Comparison of ENCODE assay signal across 9 cellular contexts in genomic region chr17:63838586-63839184, GRCh38. TPM values are rescaled to one million over a fixed set of nuclear protein-coding genes. Genes with fewer than 3 reads are reported as not detected.
A peak's percentile ranks its signal among the peaks of the same experiment; 100 is the strongest.
DNase-seq lines count a peak whose midpoint lies in the region; ATAC-seq, FAIRE-seq and TF ChIP-seq lines count a peak whose summit lies in the region.
"Had no signal": no experiment of that assay in that cellular context is flagged by ENCODE, and none has a peak within 500 bp of the region (broad histone marks: within the 10 kb centered on the region; RNA-seq: fewer than 3 reads in every experiment).

No MANE protein-coding gene starts in this region.

- H3K4me1 ChIP-seq in A549 (peaks cover 35% of the 10 kb centered on the region), iPS-20b (ENCODE audit: insufficient read depth, low read length) (peaks cover 25% of the 10 kb centered on the region)

- H3K27me3 Mint-ChIP-seq in stimulated activated naive CD8-positive, alpha-beta T cell treated with anti-CD3 and anti-CD28 coated beads, Interleukin-15, amount 100 ng/mL, for 72 hours = no peaks in the 10 kb centered on the region

- peak overlapping the region; percentile 33 to 72 for H3K27ac Mint-ChIP-seq in stimulated activated naive CD8-positive, alpha-beta T cell treated with anti-CD3 and anti-CD28 coated beads, Interleukin-15, amount 100 ng/mL, for 72 hours

- DNase-seq in A549 (ENCODE audit: low read depth in 1 of 2, low spot score in 1 of 2) = no peak
- peak; percentile 28 for DNase-seq in HCEC 1CT
- peak; percentile 58 for DNase-seq in astrocyte of the hippocampus (ENCODE audit: low read depth, low spot score)
- no peak for DNase-seq in stimulated activated naive CD8-positive, alpha-beta T cell treated with anti-CD3 and anti-CD28 coated beads, Interleukin-15, amount 100 ng/mL, for 72 hours
- DNase-seq in iPS-NIHi7 (ENCODE audit: extremely low spot score) = no peak
- no peak for DNase-seq in NCI-H2029 (lab: John Stamatoyannopoulos, UW)

- H3K36me3 ChIP-seq in iPS-20b (ENCODE audit: insufficient read depth, low read depth, low read length) = peaks cover 23% of the 10 kb centered on the region

- H3K27me3 ChIP-seq in iPS-20b (ENCODE audit: insufficient read depth, low read length) = no peaks in the 10 kb centered on the region

- FAIRE-seq in A549 (lab: Jason Lieb, UNC) = no peak
- FAIRE-seq: islet of Langerhans had no signal

- TF ChIP-seq EP300 in A549 (IDR thresholded peaks at IDR 0.05) = no peak

- no peak for TF ChIP-seq POLR2A in A549 (IDR thresholded peaks at IDR 0.05; ENCODE audit: low read length)

- H3K9me3 ChIP-seq in A549 (no peaks in the 10 kb centered on the region), iPS-20b (ENCODE audit: insufficient read depth, low read depth, low read length) (no peaks in the 10 kb centered on the region)

- H3K4me3 Mint-ChIP-seq in stimulated activated naive CD8-positive, alpha-beta T cell treated with anti-CD3 and anti-CD28 coated beads, Interleukin-15, amount 100 ng/mL, for 72 hours = peak overlapping the region; percentile 54 to 61

- POLR2A ChIA-PET in A549 (lab: Yijun Ruan, JAX) = interaction anchor here (1.3 kb wide), 1 partner anchor 12 kb away, joined by 6 read pairs; the partner anchor contains the start of gene PSMC5

- H3K4me3 ChIP-seq in A549 = no peak overlapping the region
- peak overlapping the region; percentile 42; the same call in 1 of the 2 replicates for H3K4me3 ChIP-seq in iPS-20b (ENCODE audit: low read length)

- H3K4me1 Mint-ChIP-seq in stimulated activated naive CD8-positive, alpha-beta T cell treated with anti-CD3 and anti-CD28 coated beads, Interleukin-15, amount 100 ng/mL, for 72 hours = peaks cover 71% of the 10 kb centered on the region

- H3K4me2 ChIP-seq in A549 = no peak overlapping the region

- TF ChIP-seq RAD21 in A549 (conservative IDR thresholded peaks at IDR 0.05 in 1 of 2, IDR thresholded peaks at IDR 0.05 in 1 of 2) = no peak

- 72% methylated on average over 6 of the region's 7 CpGs for WGBS in A549 (ENCODE audit: missing lambda C conversion rate)

- CTCF ChIA-PET in A549 (lab: Yijun Ruan, JAX) = interaction anchor here (0.6 to 4.2 kb wide), 7 partner anchors 8 to 413 kb away, joined by 3 to 37 read pairs (median 5); partner anchors contain the start of genes FTSJ3 and PSMC5

- no peaks in the 10 kb centered on the region for H3K9me3 Mint-ChIP-seq in stimulated activated naive CD8-positive, alpha-beta T cell treated with anti-CD3 and anti-CD28 coated beads, Interleukin-15, amount 100 ng/mL, for 72 hours

- H3K9ac ChIP-seq in iPS-20b (ENCODE audit: low read depth, low read length) = peak overlapping the region; percentile 66; the same call in 1 of the 2 replicates

- H3K27ac ChIP-seq in A549 (peak overlapping the region; percentile 1 to 5; a peak in 1 of 6 replicates), iPS-20b (ENCODE audit: low read length) (peak overlapping the region; percentile 20)

- TF ChIP-seq CTCF in A549 (IDR thresholded peaks at IDR 0.05) = no peak

- ATAC-seq in A549 (no peak), GM18858 (IDR thresholded peaks at IDR 0.05; ENCODE audit: unreplicated experiment) (no peak)
- ATAC-seq in stimulated activated naive CD8-positive, alpha-beta T cell treated with anti-CD3 and anti-CD28 coated beads, Interleukin-15, amount 100 ng/mL, for 72 hours = no peak

TF ChIP-seq in A549, 52 proteins besides CTCF, POLR2A, EP300 and RAD21:
- TF ChIP-seq HMGXB4 (CRISPR knock-in tag; IDR thresholded peaks at IDR 0.05; ENCODE audit: borderline replicate concordance) = no peak
- TF ChIP-seq KDM1A (IDR thresholded peaks at IDR 0.05; ENCODE audit: low read depth) = no peak
- no peak for TF ChIP-seq JUN (IDR thresholded peaks at IDR 0.05)
- TF ChIP-seq NPAS2 (CRISPR knock-in tag; IDR thresholded peaks at IDR 0.05; ENCODE audit: borderline replicate concordance) = no peak
- no peak for TF ChIP-seq REST (IDR thresholded peaks at IDR 0.05)
- no peak for TF ChIP-seq HOXB13 (CRISPR knock-in tag; IDR thresholded peaks at IDR 0.05; ENCODE audit: low read depth)
- TF ChIP-seq HES2 (IDR thresholded peaks at IDR 0.05) = no peak
- TF ChIP-seq HEYL (CRISPR knock-in tag; IDR thresholded peaks at IDR 0.05) = no peak
- TF ChIP-seq NR3C1 (IDR thresholded peaks at IDR 0.05) = no peak

RNA-seq across cellular contexts. Expression of gene SMARCD2, which starts 3.8 kb away (rescaled TPM):
- polyA plus RNA-seq in A549 (2011; rRNA removed) (52.7 and 61.9 TPM in 2 replicates), A549 (2017; fragmentation: RNase III; extraction: RNeasy Plus Mini Kit Qiagen cat#74134 plus additional on column Dnase treatment) (37.5 to 40.4 TPM (median 39.8 TPM) in 3 replicates)
- polyA plus RNA-seq in A549 (2012; cell fraction: cytosol; rRNA removed) = 54.2 and 62.9 TPM in 2 replicates
- 76.0 and 84.7 TPM in 2 replicates for polyA plus RNA-seq in A549 (2012; cell fraction: nucleus; rRNA removed)
- 94.7 and 102 TPM in 2 replicates for polyA minus RNA-seq in A549 (2011; rRNA and poly(A)+ RNA removed)

RNA-seq across cellular contexts. Expression of gene FTSJ3, which starts 11.2 kb away (rescaled TPM):
- 62.6 and 74.5 TPM in 2 replicates for polyA plus RNA-seq in A549 (2011; rRNA removed)
- 54.7 and 62.3 TPM in 2 replicates for polyA plus RNA-seq in A549 (2012; cell fraction: cytosol; rRNA removed)
- polyA plus RNA-seq in A549 (2012; cell fraction: nucleus; rRNA removed) = 82.3 and 82.7 TPM in 2 replicates
- 95.7 to 104 TPM (median 98.6 TPM) in 3 replicates for polyA plus RNA-seq in A549 (2017; fragmentation: RNase III; extraction: RNeasy Plus Mini Kit Qiagen cat#74134 plus additional on column Dnase treatment)
- polyA minus RNA-seq in A549 (2011; rRNA and poly(A)+ RNA removed) = 92.7 and 119 TPM in 2 replicates

RNA-seq across cellular contexts. Expression of gene PSMC5, which starts 11.5 kb away (rescaled TPM):
- polyA plus RNA-seq in A549 (2011; rRNA removed) (222 and 303 TPM in 2 replicates), A549 (2017; fragmentation: RNase III; extraction: RNeasy Plus Mini Kit Qiagen cat#74134 plus additional on column Dnase treatment) (399 to 406 TPM (median 399 TPM) in 3 replicates)
- 297 and 348 TPM in 2 replicates for polyA plus RNA-seq in A549 (2012; cell fraction: cytosol; rRNA removed)
- polyA plus RNA-seq in A549 (2012; cell fraction: nucleus; rRNA removed) = 173 and 210 TPM in 2 replicates
- polyA minus RNA-seq in A549 (2011; rRNA and poly(A)+ RNA removed) = 234 and 240 TPM in 2 replicates

RNA-seq across cellular contexts. Expression of gene CSH2, which starts 34.8 kb away (rescaled TPM):
- not detected in 2 replicates for polyA plus RNA-seq in A549 (2011; rRNA removed)
- not detected in 2 replicates for polyA plus RNA-seq in A549 (2012; cell fraction: cytosol; rRNA removed)
- not detected in 2 replicates for polyA plus RNA-seq in A549 (2012; cell fraction: nucleus; rRNA removed)
- not detected in 3 replicates for polyA plus RNA-seq in A549 (2017; fragmentation: RNase III; extraction: RNeasy Plus Mini Kit Qiagen cat#74134 plus additional on column Dnase treatment)
- not detected in 2 replicates for polyA minus RNA-seq in A549 (2011; rRNA and poly(A)+ RNA removed)

RNA-seq across cellular contexts. Expression of gene GH2, which starts 43.1 kb away (rescaled TPM):
- not detected in 2 replicates for polyA plus RNA-seq in A549 (2011; rRNA removed)
- polyA plus RNA-seq in A549 (2012; cell fraction: cytosol; rRNA removed) = not detected in 2 replicates
- polyA plus RNA-seq in A549 (2012; cell fraction: nucleus; rRNA removed) = not detected in 2 replicates
- not detected in 3 replicates for polyA plus RNA-seq in A549 (2017; fragmentation: RNase III; extraction: RNeasy Plus Mini Kit Qiagen cat#74134 plus additional on column Dnase treatment)
- polyA minus RNA-seq in A549 (2011; rRNA and poly(A)+ RNA removed) = not detected in 2 replicates

Comparison
In these comparisons a context has a peak if more than half of its experiments do, and no peak if none do; other contexts are left out.
1. DNase-seq: peak in HCEC 1CT (single experiment) and astrocyte of the hippocampus (single experiment); none in A549 (0 of 2), stimulated activated naive CD8-positive, alpha-beta T cell treated with anti-CD3 and anti-CD28 coated beads, Interleukin-15, amount 100 ng/mL, for 72 hours (0 of 2), iPS-NIHi7 (single experiment) and NCI-H2029 (single experiment).